ENCODE assay signal across 9 cellular contexts in the genomic region with DNA sequence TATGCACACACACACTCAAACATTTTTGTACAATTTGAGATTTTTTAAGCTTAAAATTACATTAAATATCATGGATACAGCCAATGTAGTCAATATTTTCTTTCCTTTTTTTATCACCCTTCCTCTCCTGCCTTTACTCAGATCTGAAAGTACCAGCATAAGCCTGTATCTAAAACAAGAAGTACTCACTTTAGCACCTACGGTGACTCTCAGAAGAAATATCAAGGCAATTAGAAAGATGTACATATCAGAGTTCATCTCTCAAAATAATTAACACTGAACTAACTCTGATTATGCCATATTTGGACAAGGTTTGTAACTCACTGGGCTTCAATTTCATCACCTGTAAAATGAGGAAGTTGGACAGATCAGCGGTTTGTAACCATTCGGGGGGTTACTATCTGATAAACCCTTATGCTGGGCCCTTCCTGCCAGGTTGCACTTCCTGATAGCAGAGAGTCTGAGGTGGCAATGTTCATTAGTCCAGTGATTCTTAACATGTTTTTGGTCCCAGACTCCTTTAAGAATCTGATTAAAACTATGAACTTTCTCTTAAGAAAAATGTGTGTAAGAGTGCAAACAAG. TPM values are rescaled to one million over a fixed set of nuclear protein-coding genes. Genes with fewer than 3 reads are reported as not detected.
DNase-seq lines count a peak whose midpoint lies in the region; ATAC-seq and TF ChIP-seq lines count a peak whose summit lies in the region.
"Had no signal": no experiment of that assay in that cellular context is flagged by ENCODE, and none has a peak within 500 bp of the region (broad histone marks: within the 10 kb centered on the region; RNA-seq: fewer than 3 reads in every experiment).

No MANE protein-coding gene starts in this region.

- no peaks in the 10 kb centered on the region for H3K9me3 Mint-ChIP-seq in activated T-cell treated with anti-CD3 and anti-CD28 coated beads, Interleukin-2, amount 50 U/mL, for 24 hours
- H3K9me3 Mint-ChIP-seq in stimulated activated naive CD8-positive, alpha-beta T cell treated with anti-CD3 and anti-CD28 coated beads, Interleukin-15, amount 100 ng/mL, for 72 hours = no peaks in the 10 kb centered on the region

- peaks cover 53% of the 10 kb centered on the region for H3K4me1 Mint-ChIP-seq in activated T-cell treated with anti-CD3 and anti-CD28 coated beads, Interleukin-2, amount 50 U/mL, for 24 hours (ENCODE audit: low read depth)
- H3K4me1 Mint-ChIP-seq in stimulated activated naive CD8-positive, alpha-beta T cell treated with anti-CD3 and anti-CD28 coated beads, Interleukin-15, amount 100 ng/mL, for 72 hours = peaks cover 44% of the 10 kb centered on the region

- H3K9me3 ChIP-seq in OCI-LY7 (ENCODE audit: low read length) = no peaks in the 10 kb centered on the region

- H3K27ac Mint-ChIP-seq in activated T-cell treated with anti-CD3 and anti-CD28 coated beads, Interleukin-2, amount 50 U/mL, for 24 hours = peak overlapping the region; percentile 76
- peak overlapping the region; percentile 80 to 87 for H3K27ac Mint-ChIP-seq in stimulated activated naive CD8-positive, alpha-beta T cell treated with anti-CD3 and anti-CD28 coated beads, Interleukin-15, amount 100 ng/mL, for 72 hours

- H2AFZ ChIP-seq in OCI-LY7 (ENCODE audit: low read length) = peak overlapping the region; percentile 61

- H3K36me3 Mint-ChIP-seq in activated T-cell treated with anti-CD3 and anti-CD28 coated beads, Interleukin-2, amount 50 U/mL, for 24 hours (ENCODE audit: low read depth) = no peaks in the 10 kb centered on the region

- CTCF ChIA-PET in OCI-LY7 (lab: Charles Lee; ENCODE audit: unreplicated experiment) = no interaction called here

- TF ChIP-seq CTCF in OCI-LY7 (conservative IDR thresholded peaks at IDR 0.05; ENCODE audit: low read length) = no peak

- H3K27me3 ChIP-seq in H7 (ENCODE audit: control insufficient read depth, insufficient read depth, low read length) = no peaks in the 10 kb centered on the region

- peak overlapping the region; percentile 94 for H3K27ac ChIP-seq in OCI-LY7 (ENCODE audit: low read depth, low read length, poor library complexity, severe bottlenecking)

- H3K4me3 ChIP-seq in OCI-LY7 (ENCODE audit: low read depth, low read length, poor library complexity, severe bottlenecking) (peak overlapping the region; percentile 41), H7 (ENCODE audit: insufficient read depth, low read depth, low read length) (no peak overlapping the region)

- intact Hi-C loops in OCI-LY7 (cut with micrococcal nuclease; ENCODE audit: unreplicated experiment) = no loop called here

- POLR2A ChIA-PET in OCI-LY7 (lab: Charles Lee) = interaction anchor here (0.6 to 2.2 kb wide), 6 partner anchors 14 to 196 kb away, joined by 3 to 9 read pairs (median 4); no protein-coding TSS in a partner anchor

- no peaks in the 10 kb centered on the region for H4K20me1 ChIP-seq in OCI-LY7 (ENCODE audit: insufficient read depth, low read length)

- BruUV-seq in OCI-LY7 (replicated peaks; lab: Mats Ljungman, UMichigan) = no TSS peak

- H3K36me3 ChIP-seq in OCI-LY7 (ENCODE audit: insufficient read depth, low read length) (no peaks in the 10 kb centered on the region), H7 (replicated peaks; ENCODE audit: control insufficient read depth, insufficient read depth, low read length) (no peaks in the 10 kb centered on the region)

- H3K79me2 ChIP-seq in OCI-LY7 (ENCODE audit: insufficient read depth, low read depth, low read length) = no peaks in the 10 kb centered on the region

- H3K4me3 Mint-ChIP-seq in activated T-cell treated with anti-CD3 and anti-CD28 coated beads, Interleukin-2, amount 50 U/mL, for 24 hours = peak overlapping the region; percentile 30
- H3K4me3 Mint-ChIP-seq in stimulated activated naive CD8-positive, alpha-beta T cell treated with anti-CD3 and anti-CD28 coated beads, Interleukin-15, amount 100 ng/mL, for 72 hours = peak overlapping the region; percentile 61 to 76

- peaks cover 46% of the 10 kb centered on the region for H3K4me1 ChIP-seq in OCI-LY7 (ENCODE audit: insufficient read depth, low read length, poor library complexity, severe bottlenecking)

- ATAC-seq in HG02973 (IDR thresholded peaks at IDR 0.05; ENCODE audit: unreplicated experiment) = peak; percentile 93
- ATAC-seq in stimulated activated naive CD8-positive, alpha-beta T cell treated with anti-CD3 and anti-CD28 coated beads, Interleukin-15, amount 100 ng/mL, for 72 hours = peak; percentile 50

- peak overlapping the region; percentile 74 for H3K4me2 ChIP-seq in OCI-LY7 (ENCODE audit: low read length)

- DNase-seq in activated T-cell treated with anti-CD3 and anti-CD28 coated beads, Interleukin-2, amount 50 U/mL, for 24 hours = no peak
- no peak for DNase-seq in activated T-cell treated with anti-CD3 and anti-CD28 coated beads, Interleukin-2, amount 50 U/mL, for 48 hours
- DNase-seq in OCI-LY7 (ENCODE audit: low spot score) = peak; percentile 87
- DNase-seq in stimulated activated naive CD8-positive, alpha-beta T cell treated with anti-CD3 and anti-CD28 coated beads, Interleukin-15, amount 100 ng/mL, for 72 hours = no peak
- DNase-seq in dedifferentiated amniotic fluid mesenchymal stem cell (ENCODE audit: extremely low spot score) = no peak
- no peak for DNase-seq in H7
- DNase-seq in activated CD4-positive, alpha-beta T cell treated with anti-CD3 and anti-CD28 coated beads, Interleukin-2, amount 50 U/mL, for 1 hour = no peak
- DNase-seq: mesenchymal stem cell had no signal

- peaks cover 10% of the 10 kb centered on the region for H3K27me3 Mint-ChIP-seq in activated T-cell treated with anti-CD3 and anti-CD28 coated beads, Interleukin-2, amount 50 U/mL, for 24 hours
- no peaks in the 10 kb centered on the region for H3K27me3 Mint-ChIP-seq in stimulated activated naive CD8-positive, alpha-beta T cell treated with anti-CD3 and anti-CD28 coated beads, Interleukin-15, amount 100 ng/mL, for 72 hours

- no peaks in the 10 kb centered on the region for H3K9me2 ChIP-seq in OCI-LY7 (ENCODE audit: insufficient read depth, low read length)

RNA-seq across cellular contexts. Expression of a gene that starts 5.7 kb away (rescaled TPM):
- 2.9 and 4.4 TPM in 2 replicates for total RNA-seq in OCI-LY7 (2014; rRNA removed; shearing (Covaris generic))
- 3.7 and 4.3 TPM in 2 replicates for total RNA-seq in OCI-LY7 (2022)
- total RNA-seq in H7 (2014; rRNA removed; shearing (Covaris generic)) = not detected in 2 replicates
